Comparison of ENCODE assay signal across 8 cellular contexts in the genomic region with DNA sequence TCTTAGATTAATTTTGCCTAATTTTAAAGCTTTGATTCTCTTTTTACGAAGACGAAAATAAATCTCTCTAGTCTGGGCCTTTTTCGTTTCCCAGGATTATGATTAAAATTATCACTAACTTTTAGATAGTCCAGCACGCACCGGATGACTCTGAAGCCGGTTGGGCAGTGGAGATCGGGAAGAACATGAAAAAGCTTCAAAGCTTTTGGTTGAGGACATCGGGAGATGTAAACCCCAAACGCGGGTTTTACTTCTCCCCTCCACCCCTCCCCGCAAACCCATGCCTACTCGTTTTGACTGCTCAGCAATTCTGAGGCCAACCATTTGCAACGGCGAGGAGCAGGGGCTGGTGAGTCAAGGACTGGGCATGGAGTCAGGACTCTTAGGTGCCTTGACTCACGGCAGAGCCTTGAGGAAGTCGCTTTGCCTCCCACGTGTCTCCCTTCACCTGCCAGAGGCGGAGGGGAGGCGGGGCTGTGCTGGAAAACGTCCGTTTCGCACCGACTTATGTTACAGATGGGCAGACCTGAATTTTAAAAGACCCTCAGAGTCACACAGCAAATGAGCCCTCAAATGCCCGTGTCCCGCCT. TPM values are rescaled to one million over a fixed set of nuclear protein-coding genes. Genes with fewer than 3 reads are reported as not detected.
A peak's percentile ranks its signal among the peaks of the same experiment; 100 is the strongest.
DNase-seq lines count a peak whose midpoint lies in the region; TF ChIP-seq lines count a peak whose summit lies in the region.

No MANE protein-coding gene starts in this region.

- H3K4me1 Mint-ChIP-seq in CD14-positive monocyte = peaks cover 29% of the 10 kb centered on the region

- H3K4me3 Mint-ChIP-seq in CD14-positive monocyte = peak overlapping the region; percentile 87 to 94

- TF ChIP-seq CTCF in CD14-positive monocyte (IDR thresholded peaks at IDR 0.05) (no peak), epithelial cell of proximal tubule (conservative IDR thresholded peaks at IDR 0.05; ENCODE audit: low read depth, low read length) (no peak)

- H3K27me3 Mint-ChIP-seq in CD14-positive monocyte (ENCODE audit: low read depth in 3 of 3) = peaks cover 23 to 37% (median 25%) of the 10 kb centered on the region in 3 donors

- peaks cover 0 to 4% of the 10 kb centered on the region in 2 donors for H3K36me3 Mint-ChIP-seq in CD14-positive monocyte

- H3K27ac Mint-ChIP-seq in CD14-positive monocyte = peak overlapping the region in 6 of 7 donors; percentile 37 to 82 (median 76)

- H3K36me3 ChIP-seq in mucosa of rectum (ENCODE audit: control insufficient read depth in 2 of 2, insufficient read depth in 2 of 2, low read length in 2 of 2) = no peaks in the 10 kb centered on the region

- intact Hi-C loops in CD14-positive monocyte (cut with micrococcal nuclease) = no loop called here

- H3K4me1 ChIP-seq in mucosa of rectum (ENCODE audit: control insufficient read depth in 2 of 2, insufficient read depth in 2 of 2, low read length in 2 of 2) = peaks cover 8 to 22% of the 10 kb centered on the region in 2 donors

- DNase-seq in CD14-positive monocyte (ENCODE audit: low spot score) (peak; percentile 81), HCEC 1CT (peak; percentile 95), NCI-H510A treated with DMSO at 0.1 percent for 48 hours (lab: John Stamatoyannopoulos, UW) (peak; percentile 18), activated T-cell treated with anti-CD3 and anti-CD28 coated beads for 1 hour (ENCODE audit: low read depth) (peak; percentile 42), epithelial cell of proximal tubule (ENCODE audit: low read depth) (peak; percentile 86), DMS114 treated with DMSO at 0.1 percent for 48 hours (lab: John Stamatoyannopoulos, UW; ENCODE audit: unreplicated experiment) (no peak)
- peak; percentile 31 for DNase-seq in stimulated activated CD8-positive, alpha-beta memory T cell treated with anti-CD3 and anti-CD28 coated beads, Interleukin-4, amount 100 ng/mL, for 24 hours (ENCODE audit: low read depth)

- H3K9ac ChIP-seq in mucosa of rectum (ENCODE audit: low read depth in 1 of 2, low read length in 2 of 2) = peak overlapping the region; percentile 60 to 75

- peaks cover 0 to 7% (median 0%) of the 10 kb centered on the region in 7 donors for H3K9me3 Mint-ChIP-seq in CD14-positive monocyte

- H3K9me3 ChIP-seq in mucosa of rectum (ENCODE audit: control insufficient read depth in 2 of 2, low read length in 2 of 2) = no peaks in the 10 kb centered on the region

- peak overlapping the region; percentile 81 for H3K4me3 ChIP-seq in epithelial cell of proximal tubule (ENCODE audit: low read depth, low read length)
- peak overlapping the region; percentile 82 to 84 for H3K4me3 ChIP-seq in mucosa of rectum (ENCODE audit: low read length in 2 of 2)

- peak overlapping the region; percentile 68 to 74 for H3K27ac ChIP-seq in mucosa of rectum (ENCODE audit: low read depth in 2 of 2, low read length in 2 of 2)

- H3K27me3 ChIP-seq in mucosa of rectum (ENCODE audit: control insufficient read depth in 2 of 2, insufficient read depth in 2 of 2, low read length in 2 of 2) = no peaks in the 10 kb centered on the region

RNA-seq across cellular contexts. Expression of a gene that starts 1.0 kb away (rescaled TPM):
- 1 to 10 TPM in 1 of 2 donors, under 1 TPM in 1; 0.24 to 1.1 TPM for polyA plus RNA-seq in CD14-positive monocyte
- total RNA-seq in epithelial cell of proximal tubule = 29.2 and 87.7 TPM in 2 replicates
